In genomic region chr2:219452361-219453317, GRCh38 we compare ENCODE assay signal across 9 cellular contexts.
DNase-seq lines count a peak whose midpoint lies in the region; ATAC-seq lines count a peak whose summit lies in the region.
"Had no signal": no experiment of that assay in that cellular context is flagged by ENCODE, and none has a peak within 500 bp of the region (broad histone marks: within the 10 kb centered on the region; RNA-seq: fewer than 3 reads in every experiment).

No MANE protein-coding gene starts in this region.

- ATAC-seq in GM21825 (IDR thresholded peaks at IDR 0.05; ENCODE audit: unreplicated experiment) (no peak), HG03354 (IDR thresholded peaks at IDR 0.05; ENCODE audit: poor library complexity, severe bottlenecking, unreplicated experiment) (no peak)

- peaks cover 7 to 12% of the 10 kb centered on the region in 2 donors for H3K27me3 ChIP-seq in mucosa of rectum (ENCODE audit: control insufficient read depth in 2 of 2, insufficient read depth in 2 of 2, low read length in 2 of 2)
- H3K27me3 ChIP-seq: right lobe of liver had no signal

- H3K27ac ChIP-seq in mucosa of rectum (ENCODE audit: low read depth in 2 of 2, low read length in 2 of 2): peak overlapping the region; percentile 53 to 67
- H3K27ac ChIP-seq: right lobe of liver had no signal

- H3K36me3 ChIP-seq in mucosa of rectum (ENCODE audit: control insufficient read depth in 2 of 2, insufficient read depth in 2 of 2, low read length in 2 of 2): no peaks in the 10 kb centered on the region
- H3K36me3 ChIP-seq: right lobe of liver had no signal

- H3K9ac ChIP-seq in mucosa of rectum (ENCODE audit: low read depth in 1 of 2, low read length in 2 of 2): no peak overlapping the region

- peak; percentile 89 for DNase-seq in ACHN
- peak; percentile 71 for DNase-seq in NCI-H1092 treated with DMSO at 0.1 percent for 48 hours (lab: John Stamatoyannopoulos, UW)
- DNase-seq in ecto neural progenitor cell (ENCODE audit: low spot score): peak; percentile 42
- DNase-seq in stimulated activated CD4-positive, alpha-beta T cell treated with anti-CD3 and anti-CD28 coated beads, Interleukin-4, amount 100 ng/mL, for 4 hours: no peak
- DNase-seq in COR-L47 (lab: John Stamatoyannopoulos, UW): no peak

- H3K9me3 ChIP-seq in mucosa of rectum (ENCODE audit: control insufficient read depth in 2 of 2, low read length in 2 of 2): no peaks in the 10 kb centered on the region
- H3K9me3 ChIP-seq: right lobe of liver had no signal

- in situ Hi-C loops in ACHN (cut with HindIII; ENCODE audit: low pct_ligation_motif_present, low pct_unique_long_range_greater_than_20kb, low sequenced_read_pairs): no loop called here

- no peaks in the 10 kb centered on the region for H3K4me1 ChIP-seq in mucosa of rectum (ENCODE audit: control insufficient read depth in 2 of 2, insufficient read depth in 2 of 2, low read length in 2 of 2)
- H3K4me1 ChIP-seq: right lobe of liver had no signal

- H3K4me3 ChIP-seq in mucosa of rectum (ENCODE audit: low read length in 2 of 2): no peak overlapping the region
- H3K4me3 ChIP-seq: right lobe of liver had no signal

Comparison
In these comparisons a context has a peak if more than half of its experiments do, and no peak if none do; other contexts are left out.
1. DNase-seq: peak in ACHN (single experiment), NCI-H1092 treated with DMSO at 0.1 percent for 48 hours (single experiment) and ecto neural progenitor cell (single experiment); none in stimulated activated CD4-positive, alpha-beta T cell treated with anti-CD3 and anti-CD28 coated beads, Interleukin-4, amount 100 ng/mL, for 4 hours (0 of 2) and COR-L47 (single experiment).